2 cellular contexts compared by ENCODE assay signal in the genomic region with DNA sequence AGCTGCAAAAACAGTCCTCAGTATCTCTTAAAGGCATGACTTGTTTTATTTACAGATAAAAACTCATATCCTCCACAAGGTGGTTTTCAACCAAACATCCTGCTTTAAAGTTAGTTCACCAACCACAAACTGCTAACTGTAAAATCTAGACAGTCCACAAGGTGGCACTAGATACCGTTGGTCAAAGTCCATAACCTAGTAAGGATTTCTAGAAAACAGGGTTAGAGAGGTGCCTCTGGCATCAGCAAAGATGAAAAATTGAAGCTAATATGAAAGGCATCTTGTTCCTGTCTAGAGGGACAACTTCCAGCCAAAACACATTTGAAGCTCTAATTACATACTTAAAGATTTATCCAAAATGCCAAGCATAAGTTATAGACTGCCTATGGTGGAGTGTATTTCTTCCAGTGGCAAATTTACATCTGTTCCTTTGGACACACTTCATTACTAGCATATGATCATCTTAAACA.
TF ChIP-seq lines count a peak whose summit lies in the region.

No MANE protein-coding gene starts in this region.

TF ChIP-seq in WTC11, 78 proteins besides CTCF, POLR2A, EP300 and RAD21 (continued from another document):
- TF ChIP-seq, protein P1, sequence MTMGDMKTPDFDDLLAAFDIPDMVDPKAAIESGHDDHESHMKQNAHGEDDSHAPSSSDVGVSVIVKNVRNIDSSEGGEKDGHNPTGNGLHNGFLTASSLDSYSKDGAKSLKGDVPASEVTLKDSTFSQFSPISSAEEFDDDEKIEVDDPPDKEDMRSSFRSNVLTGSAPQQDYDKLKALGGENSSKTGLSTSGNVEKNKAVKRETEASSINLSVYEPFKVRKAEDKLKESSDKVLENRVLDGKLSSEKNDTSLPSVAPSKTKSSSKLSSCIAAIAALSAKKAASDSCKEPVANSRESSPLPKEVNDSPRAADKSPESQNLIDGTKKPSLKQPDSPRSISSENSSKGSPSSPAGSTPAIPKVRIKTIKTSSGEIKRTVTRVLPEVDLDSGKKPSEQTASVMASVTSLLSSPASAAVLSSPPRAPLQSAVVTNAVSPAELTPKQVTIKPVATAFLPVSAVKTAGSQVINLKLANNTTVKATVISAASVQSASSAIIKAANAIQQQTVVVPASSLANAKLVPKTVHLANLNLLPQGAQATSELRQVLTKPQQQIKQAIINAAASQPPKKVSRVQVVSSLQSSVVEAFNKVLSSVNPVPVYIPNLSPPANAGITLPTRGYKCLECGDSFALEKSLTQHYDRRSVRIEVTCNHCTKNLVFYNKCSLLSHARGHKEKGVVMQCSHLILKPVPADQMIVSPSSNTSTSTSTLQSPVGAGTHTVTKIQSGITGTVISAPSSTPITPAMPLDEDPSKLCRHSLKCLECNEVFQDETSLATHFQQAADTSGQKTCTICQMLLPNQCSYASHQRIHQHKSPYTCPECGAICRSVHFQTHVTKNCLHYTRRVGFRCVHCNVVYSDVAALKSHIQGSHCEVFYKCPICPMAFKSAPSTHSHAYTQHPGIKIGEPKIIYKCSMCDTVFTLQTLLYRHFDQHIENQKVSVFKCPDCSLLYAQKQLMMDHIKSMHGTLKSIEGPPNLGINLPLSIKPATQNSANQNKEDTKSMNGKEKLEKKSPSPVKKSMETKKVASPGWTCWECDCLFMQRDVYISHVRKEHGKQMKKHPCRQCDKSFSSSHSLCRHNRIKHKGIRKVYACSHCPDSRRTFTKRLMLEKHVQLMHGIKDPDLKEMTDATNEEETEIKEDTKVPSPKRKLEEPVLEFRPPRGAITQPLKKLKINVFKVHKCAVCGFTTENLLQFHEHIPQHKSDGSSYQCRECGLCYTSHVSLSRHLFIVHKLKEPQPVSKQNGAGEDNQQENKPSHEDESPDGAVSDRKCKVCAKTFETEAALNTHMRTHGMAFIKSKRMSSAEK (CRISPR knock-in tag; IDR thresholded peaks at IDR 0.05; ENCODE audit: borderline replicate concordance): no peak
- TF ChIP-seq ZNF423 (CRISPR knock-in tag; IDR thresholded peaks at IDR 0.05): no peak
- no peak for TF ChIP-seq HMGA2 (CRISPR knock-in tag; IDR thresholded peaks at IDR 0.05)
- TF ChIP-seq SMAD4 (CRISPR knock-in tag; IDR thresholded peaks at IDR 0.05): no peak
- TF ChIP-seq ZNF121 (CRISPR knock-in tag; IDR thresholded peaks at IDR 0.05): no peak
- no peak for TF ChIP-seq JAZF1 (CRISPR knock-in tag; IDR thresholded peaks at IDR 0.05)
- TF ChIP-seq SMAD3 (CRISPR knock-in tag; IDR thresholded peaks at IDR 0.05; ENCODE audit: borderline replicate concordance): no peak
- TF ChIP-seq FOXP1 (CRISPR knock-in tag; IDR thresholded peaks at IDR 0.05; ENCODE audit: borderline replicate concordance): no peak
- TF ChIP-seq GABPB1 (CRISPR knock-in tag; IDR thresholded peaks at IDR 0.05): no peak
TF ChIP-seq in WTC11: peak in this region for 0.

TF ChIP-seq in H1, 55 proteins besides CTCF, POLR2A, EP300 and RAD21 (continued from another document):
- TF ChIP-seq NANOG (IDR thresholded peaks at IDR 0.05; ENCODE audit: insufficient read depth, low read depth, low read length, poor library complexity, severe bottlenecking): no peak
